ENCODE assay signal across 22 cellular contexts in genomic region chr1:58979677-58980076, GRCh38.
A peak's percentile ranks its signal among the peaks of the same experiment; 100 is the strongest.
DNase-seq lines count a peak whose midpoint lies in the region; ATAC-seq, FAIRE-seq and TF ChIP-seq lines count a peak whose summit lies in the region.
"Had no signal": no experiment of that assay in that cellular context is flagged by ENCODE, and none has a peak within 500 bp of the region (broad histone marks: within the 10 kb centered on the region; RNA-seq: fewer than 3 reads in every experiment).

No MANE protein-coding gene starts in this region.

- TF ChIP-seq CTCF in GM23338 (conservative IDR thresholded peaks at IDR 0.05; ENCODE audit: low read depth in 2 of 2) (no peak), K562 (IDR thresholded peaks at IDR 0.05 in 2 of 3, conservative IDR thresholded peaks at IDR 0.05 in 1 of 3; ENCODE audit: insufficient read depth in 2 of 3, low read depth in 1 of 3, low read length in 3 of 3) (no peak), osteocyte (IDR thresholded peaks at IDR 0.05) (no peak), GM13976 (IDR thresholded peaks at IDR 0.05; ENCODE audit: borderline replicate concordance, control extremely low read depth, extremely low read depth, insufficient read depth, missing control alignments) (no peak)

- no peaks in the 10 kb centered on the region for H3K9me1 ChIP-seq in K562 (ENCODE audit: control insufficient read depth, insufficient read depth, low read length)

- intact Hi-C loops in K562 (cut with micrococcal nuclease), result loop anchor here (5.0 kb wide), 1 partner anchor 82 kb away; no protein-coding TSS in a partner anchor

- H3K9me3 ChIP-seq in K562 (replicated peaks; ENCODE audit: control insufficient read depth, insufficient read depth, low read depth, low read length), result no peaks in the 10 kb centered on the region
- H3K9me3 ChIP-seq: Peyer's patch had no signal

- H3K4me1 Mint-ChIP-seq in GM23338, result peaks cover 25% of the 10 kb centered on the region
- peaks cover 25% of the 10 kb centered on the region for H3K4me1 Mint-ChIP-seq in osteocyte (ENCODE audit: unreplicated experiment)

- H3K36me3 ChIP-seq in GM23338 (ENCODE audit: insufficient read depth), result no peaks in the 10 kb centered on the region
- no peaks in the 10 kb centered on the region for H3K36me3 ChIP-seq in K562 (ENCODE audit: control insufficient read depth, insufficient read depth, low read length)
- H3K36me3 ChIP-seq: Peyer's patch had no signal

- H4K20me1 ChIP-seq in GM23338 (replicated peaks; ENCODE audit: insufficient read depth) (no peaks in the 10 kb centered on the region), K562 (replicated peaks; ENCODE audit: control insufficient read depth, insufficient read depth, low read length) (no peaks in the 10 kb centered on the region)

- no peaks in the 10 kb centered on the region for H3K79me2 ChIP-seq in GM23338 (replicated peaks; ENCODE audit: insufficient read depth)
- no peaks in the 10 kb centered on the region for H3K79me2 ChIP-seq in K562 (ENCODE audit: control insufficient read depth, insufficient read depth, low read length)

- H3K27ac Mint-ChIP-seq in GM23338, result no peak overlapping the region
- H3K27ac Mint-ChIP-seq in osteocyte (ENCODE audit: unreplicated experiment), result no peak overlapping the region

- no peak; the same call in 1 of the 2 replicates for TF ChIP-seq EP300 in K562 (IDR thresholded peaks at IDR 0.05; ENCODE audit: low read length)

- H3K4me3 ChIP-seq in GM23338 (no peak overlapping the region), K562 (no peak overlapping the region)
- H3K4me3 ChIP-seq: Peyer's patch had no signal

- H3K9me3 Mint-ChIP-seq in GM23338 (no peaks in the 10 kb centered on the region), osteocyte (ENCODE audit: unreplicated experiment) (no peaks in the 10 kb centered on the region)

- 0% methylated on average over 3 of the region's 3 CpGs for WGBS in K562 (ENCODE audit: insufficient coverage, low coverage, missing lambda C conversion rate)

- in situ Hi-C loops in K562 (cut with MboI), result no loop called here
- in situ Hi-C loops in GM13976 (cut with MboI; ENCODE audit: low sequenced_read_pairs, unreplicated experiment), result no loop called here

- H3K4me3 Mint-ChIP-seq in GM23338 (no peak overlapping the region), osteocyte (ENCODE audit: unreplicated experiment) (no peak overlapping the region)

- no TSS peak for BruUV-seq in K562 (replicated peaks; lab: Mats Ljungman, UMichigan)

- no peak for FAIRE-seq in K562 (lab: Jason Lieb, UNC)
- FAIRE-seq: GM12892, GM19239, HTR-8/SVneo had no signal

- H3K27me3 Mint-ChIP-seq in GM23338 (ENCODE audit: insufficient read depth, low read depth, poor library complexity) (peaks cover 3% of the 10 kb centered on the region), osteocyte (ENCODE audit: unreplicated experiment) (peaks cover 2% of the 10 kb centered on the region)

- H3K27me3 ChIP-seq in GM23338 (ENCODE audit: insufficient read depth) (no peaks in the 10 kb centered on the region), K562 (ENCODE audit: control insufficient read depth in 2 of 2, insufficient read depth in 2 of 2, low read length in 2 of 2) (no peaks in the 10 kb centered on the region)
- H3K27me3 ChIP-seq: Peyer's patch had no signal

- H2AFZ ChIP-seq in GM23338 (0 out of 2 replicates have a peak overlapping the region, but pooled peaks have one; percentile 47), K562 (ENCODE audit: low read depth, low read length) (no peak overlapping the region)

- DNase-seq in GM23338 (ENCODE audit: low spot score) (no peak), OCI-M1 (lab: John Stamatoyannopoulos, UW) (peak; percentile 76), K562 (ENCODE audit: extremely low read depth in 1 of 4, low spot score in 3 of 4) (peak in 2 of 4 experiments; percentile 24 to 77), osteocyte (ENCODE audit: extremely low spot score, unreplicated experiment) (peak; percentile 17), GM13976 (ENCODE audit: low spot score) (no peak), HuH-7 (ENCODE audit: low spot score) (no peak)
- DNase-seq: Calu3, DMS79 treated with DMSO at 0.1 percent for 48 hours, H7, KG1, NCI-H1092, NCI-H1417 treated with DMSO at 0.1 percent for 48 hours, NCI-H1694 treated with DMSO at 0.1 percent for 48 hours, NCI-H2081, NCI-H2227 treated with DMSO at 0.1 percent for 48 hours, NCI-H526 treated with DMSO at 0.1 percent for 48 hours, Peyer's patch, SHP77 treated with DMSO at 0.1 percent for 48 hours had no signal

- no peak overlapping the region for H3K9ac ChIP-seq in K562 (ENCODE audit: insufficient read depth in 1 of 2, low read depth in 2 of 2, low read length in 2 of 2)

- POLR2A ChIA-PET in K562 (lab: Yijun Ruan, JAX), result interaction anchor here (0.5 to 0.8 kb wide), 3 partner anchors 16 to 196 kb away, joined by 3 to 4 read pairs (median 4); partner anchors contain the start of gene JUN

- ATAC-seq in GM23338 (no peak), K562 (peak; percentile 89), HG02759 (IDR thresholded peaks at IDR 0.05; ENCODE audit: unreplicated experiment) (no peak)

- TF ChIP-seq RAD21 in K562 (CRISPR knock-in tag; conservative IDR thresholded peaks at IDR 0.05 in 1 of 2, IDR thresholded peaks at IDR 0.05 in 1 of 2), result 0 out of 4 replicates have a peak, but pooled peaks of 1 of the 2 experiments have one; percentile 18

- no peaks in the 10 kb centered on the region; the same call in 1 of the 2 replicates for H3K9me2 ChIP-seq in GM23338 (ENCODE audit: insufficient read depth)

- H3F3A ChIP-seq in GM23338 (replicated peaks; ENCODE audit: low read depth), result no peaks in the 10 kb centered on the region

- H3K36me3 Mint-ChIP-seq in GM23338 (ENCODE audit: low read depth) (no peaks in the 10 kb centered on the region), osteocyte (ENCODE audit: unreplicated experiment) (no peaks in the 10 kb centered on the region)

- no peak for TF ChIP-seq POLR2A in K562 (conservative IDR thresholded peaks at IDR 0.05)

- peaks cover 3% of the 10 kb centered on the region; the same call in 1 of the 2 replicates for H3K4me1 ChIP-seq in GM23338 (ENCODE audit: insufficient read depth)
- H3K4me1 ChIP-seq in K562 (replicated peaks in 1 of 2; ENCODE audit: control insufficient read depth in 2 of 2, insufficient read depth in 2 of 2, low read length in 2 of 2), result peaks cover 4 to 28% of the 10 kb centered on the region in 2 experiments
- H3K4me1 ChIP-seq: Peyer's patch had no signal

- H3K27ac ChIP-seq in GM23338 (ENCODE audit: low read depth) (no peak overlapping the region), K562 (ENCODE audit: extremely low read depth, low read depth, low read length) (no peak overlapping the region)
- H3K27ac ChIP-seq: Peyer's patch had no signal

- CTCF ChIA-PET in K562 (lab: Yijun Ruan, JAX; ENCODE audit: low intra/inter-chr PET ratio), result no interaction called here

- H3K4me2 ChIP-seq in GM23338 (no peak overlapping the region), K562 (ENCODE audit: insufficient read depth, low read length) (no peak overlapping the region; the same call in 1 of the 2 replicates)

TF ChIP-seq in GM23338, 12 proteins besides CTCF, POLR2A, EP300 and RAD21 (continues in another document):
- TF ChIP-seq ZNF114 (CRISPR knock-in tag; IDR thresholded peaks at IDR 0.05), result no peak
- no peak for TF ChIP-seq REST (IDR thresholded peaks at IDR 0.05; ENCODE audit: unreplicated experiment)

TF ChIP-seq in K562, 482 proteins besides CTCF, POLR2A, EP300 and RAD21 (continues in another document):
- TF ChIP-seq BRD9 (IDR thresholded peaks at IDR 0.05; ENCODE audit: low read depth, partially characterized antibody) (no peak), DACH1 (IDR thresholded peaks at IDR 0.05; ENCODE audit: partially characterized antibody) (no peak), SP2 (IDR thresholded peaks at IDR 0.05; ENCODE audit: extremely low read depth, low read depth, low read length, poor library complexity, severe bottlenecking) (no peak), HOXB6 (CRISPR knock-in tag; IDR thresholded peaks at IDR 0.05; ENCODE audit: borderline replicate concordance) (no peak), NCOR1 (IDR thresholded peaks at IDR 0.05) (peak; percentile 33; the same call in 1 of the 2 replicates), DEAF1 (CRISPR knock-in tag; IDR thresholded peaks at IDR 0.05) (no peak), POU5F1 (IDR thresholded peaks at IDR 0.05; ENCODE audit: borderline replicate concordance, low read depth, low read length, partially characterized antibody) (no peak), ZNF561 (CRISPR knock-in tag; conservative IDR thresholded peaks at IDR 0.05) (no peak), MITF (IDR thresholded peaks at IDR 0.05) (no peak), SOX6 (IDR thresholded peaks at IDR 0.05) (no peak), NBN (IDR thresholded peaks at IDR 0.05; ENCODE audit: low read depth) (no peak)

Comparison
In these comparisons a context has a peak if more than half of its experiments do, and no peak if none do; other contexts are left out.
1. DNase-seq: peak in OCI-M1 (single experiment) and osteocyte (single experiment); none in GM23338 (single experiment), GM13976 (single experiment) and HuH-7 (single experiment).